Comparison of ENCODE assay signal across 8 cellular contexts in the genomic region with DNA sequence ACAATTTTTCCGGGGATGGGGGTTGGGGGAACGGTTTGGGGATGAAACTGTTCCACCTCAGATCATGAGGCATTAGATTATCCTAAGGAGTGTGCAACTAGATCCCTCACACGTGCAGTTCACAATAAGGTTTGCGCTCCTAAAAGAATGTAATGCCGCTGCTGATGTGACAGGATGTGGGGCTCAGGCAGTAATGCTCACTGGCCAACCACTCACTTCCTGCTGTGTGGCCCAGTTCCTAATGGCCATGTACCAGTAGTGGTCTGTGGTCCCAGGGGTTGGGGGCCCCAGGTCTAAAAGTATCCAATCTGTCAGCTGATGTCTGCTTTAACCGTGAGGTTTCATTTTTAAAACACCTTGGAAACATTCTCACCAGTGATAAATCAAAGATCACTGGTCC. TPM values are rescaled to one million over a fixed set of nuclear protein-coding genes. Genes with fewer than 3 reads are reported as not detected.
DNase-seq lines count a peak whose midpoint lies in the region; ATAC-seq and TF ChIP-seq lines count a peak whose summit lies in the region.

No MANE protein-coding gene starts in this region.

- peaks cover 59% of the 10 kb centered on the region for H3K4me1 Mint-ChIP-seq in activated B cell treated with CpG ODN at 0.5 μM for 24 hours

- CTCF ChIA-PET in activated B cell treated with CpG ODN at 0.5 μM for 24 hours (lab: Charles Lee) = no interaction called here
- CTCF ChIA-PET in HEK293T (lab: Yijun Ruan, JAX) = no interaction called here

- H3K27ac ChIP-seq in gastroesophageal sphincter (peak overlapping the region in 3 of 4 donors; percentile 70 to 98 (median 93)), suprapubic skin (peak overlapping the region; percentile 95)

- peaks cover 0 to 10% of the 10 kb centered on the region in 2 donors for H3K36me3 ChIP-seq in gastroesophageal sphincter
- H3K36me3 ChIP-seq in suprapubic skin = no peaks in the 10 kb centered on the region

- no peaks in the 10 kb centered on the region for H3K9me3 ChIP-seq in gastroesophageal sphincter
- H3K9me3 ChIP-seq in suprapubic skin = no peaks in the 10 kb centered on the region

- TF ChIP-seq EP300 in gastroesophageal sphincter (IDR thresholded peaks at IDR 0.05) (no peak), suprapubic skin (IDR thresholded peaks at IDR 0.05) (no peak)

- H3K4me3 Mint-ChIP-seq in activated B cell treated with CpG ODN at 0.5 μM for 24 hours = peak overlapping the region; percentile 55

- H3K27me3 ChIP-seq in gastroesophageal sphincter (no peaks in the 10 kb centered on the region), suprapubic skin (no peaks in the 10 kb centered on the region)

- WGBS in gastroesophageal sphincter (ENCODE audit: low coverage in 1 of 2), 2 donors = 45 to 55% methylated on average over 2 to 6 of the region's 6 CpGs
- WGBS in suprapubic skin = 74% methylated on average over 6 of the region's 6 CpGs

- peak; percentile 69 for DNase-seq in activated CD8-positive, alpha-beta memory T cell treated with anti-CD3 and anti-CD28 coated beads for 24 hours
- no peak for DNase-seq in activated CD8-positive, alpha-beta memory T cell treated with anti-CD3 and anti-CD28 coated beads, Interleukin-2, amount 50 U/mL, for 48 hours
- no peak for DNase-seq in activated B cell treated with CpG ODN at 0.5 μM for 24 hours
- no peak for DNase-seq in suprapubic skin (ENCODE audit: low spot score in 2 of 2)
- no peak for DNase-seq in HEK293T (ENCODE audit: extremely low spot score)
- DNase-seq in ecto neural progenitor cell (ENCODE audit: low spot score) = no peak

- no peaks in the 10 kb centered on the region for H3K27me3 Mint-ChIP-seq in activated B cell treated with CpG ODN at 0.5 μM for 24 hours

- peaks cover 0 to 38% (median 13%) of the 10 kb centered on the region in 3 donors for H3K4me1 ChIP-seq in gastroesophageal sphincter
- peaks cover 37% of the 10 kb centered on the region for H3K4me1 ChIP-seq in suprapubic skin

- intact Hi-C loops in activated B cell treated with CpG ODN at 0.5 μM for 24 hours (cut with micrococcal nuclease) = loop anchor here (5.0 kb wide), 2 partner anchors 443 to 548 kb away; partner anchors contain the start of gene TAF5

- peaks cover 26% of the 10 kb centered on the region for H3K36me3 Mint-ChIP-seq in activated B cell treated with CpG ODN at 0.5 μM for 24 hours (ENCODE audit: low read depth)

- TF ChIP-seq POLR2A in gastroesophageal sphincter (IDR thresholded peaks at IDR 0.05) (no peak), suprapubic skin (IDR thresholded peaks at IDR 0.05) (no peak)

- no peak for TF ChIP-seq CTCF in activated B cell treated with CpG ODN at 0.5 μM for 24 hours (IDR thresholded peaks at IDR 0.05)
- TF ChIP-seq CTCF in gastroesophageal sphincter (IDR thresholded peaks at IDR 0.05) = no peak
- TF ChIP-seq CTCF in suprapubic skin (IDR thresholded peaks at IDR 0.05) = no peak

- no peak for ATAC-seq in activated B cell treated with CpG ODN at 0.5 μM for 24 hours (ENCODE audit: low read depth)
- ATAC-seq in gastroesophageal sphincter = no peak
- no peak for ATAC-seq in GM19351 (IDR thresholded peaks at IDR 0.05; ENCODE audit: unreplicated experiment)

- POLR2A ChIA-PET in activated B cell treated with CpG ODN at 0.5 μM for 24 hours (lab: Charles Lee) = interaction anchor here (1.0 to 1.7 kb wide), 2 partner anchors 50 to 331 kb away, joined by 3 to 8 read pairs; partner anchors contain the start of gene SLK
- POLR2A ChIA-PET in HEK293T (lab: Yijun Ruan, JAX) = no interaction called here

- peak overlapping the region; percentile 96 for H3K27ac Mint-ChIP-seq in activated B cell treated with CpG ODN at 0.5 μM for 24 hours

- peak overlapping the region in 1 of 2 donors; percentile 78 for H3K4me3 ChIP-seq in gastroesophageal sphincter
- peak overlapping the region; percentile 60 for H3K4me3 ChIP-seq in suprapubic skin

- no peaks in the 10 kb centered on the region for H3K9me3 Mint-ChIP-seq in activated B cell treated with CpG ODN at 0.5 μM for 24 hours

TF ChIP-seq in HEK293T, 16 proteins besides CTCF, POLR2A, EP300 and RAD21:
- TF ChIP-seq BHLHE40 (IDR thresholded peaks at IDR 0.05; ENCODE audit: borderline replicate concordance) (no peak), ARNT (IDR thresholded peaks at IDR 0.05) (no peak), CTBP1 (IDR thresholded peaks at IDR 0.05; ENCODE audit: borderline replicate concordance) (no peak), HDGF (IDR thresholded peaks at IDR 0.05; ENCODE audit: borderline replicate concordance) (no peak), ELF4 (IDR thresholded peaks at IDR 0.05) (no peak), SP1 (IDR thresholded peaks at IDR 0.05) (no peak), L3MBTL2 (conservative IDR thresholded peaks at IDR 0.05) (no peak), PKNOX1 (IDR thresholded peaks at IDR 0.05) (no peak), FOXM1 (IDR thresholded peaks at IDR 0.05; ENCODE audit: borderline replicate concordance) (no peak), SUZ12 (IDR thresholded peaks at IDR 0.05) (no peak), FOXK2 (IDR thresholded peaks at IDR 0.05) (no peak), LEF1 (IDR thresholded peaks at IDR 0.05; ENCODE audit: borderline replicate concordance) (no peak), TARDBP (IDR thresholded peaks at IDR 0.05) (no peak), NFRKB (IDR thresholded peaks at IDR 0.05) (no peak), ZNF384 (IDR thresholded peaks at IDR 0.05) (no peak), FOXA1 (IDR thresholded peaks at IDR 0.05) (no peak)

RNA-seq across cellular contexts. Expression of gene STN1, which starts 2.2 kb away (rescaled TPM):
- total RNA-seq in activated B cell treated with CpG ODN at 0.5 μM for 24 hours (14.0 and 14.2 TPM in 2 replicates), gastroesophageal sphincter (10 to 100 TPM; 17.1 to 31.6 (median 29.6) TPM), suprapubic skin (10 to 100 TPM; 13.8 to 24.8 (median 22.9) TPM)

RNA-seq across cellular contexts. Expression of gene SLK, which starts 51.1 kb away (rescaled TPM):
- 12.8 and 14.0 TPM in 2 replicates for total RNA-seq in activated B cell treated with CpG ODN at 0.5 μM for 24 hours
- total RNA-seq in gastroesophageal sphincter = 100 to 1,000 TPM in 2 of 4 donors, 10 to 100 TPM in 2; 75.0 to 119 (median 107) TPM
- total RNA-seq in suprapubic skin = 10 to 100 TPM; 38.1 to 81.4 (median 56.3) TPM
